14 cellular contexts compared by ENCODE assay signal in the genomic region with DNA sequence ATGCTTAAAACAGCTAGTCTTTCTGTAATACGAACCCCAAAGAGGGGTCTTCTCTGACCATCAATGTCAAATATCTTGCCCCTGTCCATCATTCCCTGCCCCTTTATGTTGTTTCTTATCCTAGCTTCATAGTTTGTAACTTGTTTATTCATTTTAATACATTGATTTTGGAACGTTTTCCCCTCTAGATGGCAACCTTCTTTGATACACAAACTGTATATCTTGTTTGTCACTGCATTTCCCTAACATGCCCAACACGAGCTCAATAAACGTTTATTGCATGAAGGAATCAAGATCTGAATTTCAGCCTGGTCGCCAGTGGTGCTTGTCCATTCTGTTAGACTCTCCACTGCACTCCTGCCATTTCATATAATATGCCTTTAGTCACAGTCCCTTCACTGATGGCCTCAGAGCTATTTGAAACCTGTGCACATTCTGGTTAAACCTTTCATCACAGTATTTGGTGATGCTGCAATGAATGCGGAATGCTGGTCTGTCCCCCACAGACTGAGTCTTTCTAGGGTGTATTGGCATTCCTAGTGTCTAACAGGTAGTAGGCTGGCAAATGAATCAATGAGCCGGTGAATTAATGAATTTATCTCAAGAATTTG. TPM values are rescaled to one million over a fixed set of nuclear protein-coding genes. Genes with fewer than 3 reads are reported as not detected.
DNase-seq lines count a peak whose midpoint lies in the region; ATAC-seq and TF ChIP-seq lines count a peak whose summit lies in the region.
"Had no signal": no experiment of that assay in that cellular context is flagged by ENCODE, and none has a peak within 500 bp of the region (broad histone marks: within the 10 kb centered on the region; RNA-seq: fewer than 3 reads in every experiment).

No MANE protein-coding gene starts in this region.

- POLR2A ChIA-PET in IMR-90 (lab: Charles Lee; ENCODE audit: unreplicated experiment): no interaction called here

- no peaks in the 10 kb centered on the region for H3K79me2 ChIP-seq in neural progenitor cell (ENCODE audit: low read depth)

- H2BK20ac ChIP-seq in IMR-90 (ENCODE audit: low read depth, low read length): peak overlapping the region; percentile 79

- H3K9me3 Mint-ChIP-seq in activated T-helper 17 cell treated with anti-CD3 and anti-CD28 coated beads, Interleukin-2, amount 50 U/mL, for 72 hours: peaks cover 3% of the 10 kb centered on the region
- peaks cover 6% of the 10 kb centered on the region for H3K9me3 Mint-ChIP-seq in neural progenitor cell
- H3K9me3 Mint-ChIP-seq: CD8-positive, alpha-beta memory T cell had no signal

- H4K5ac ChIP-seq in IMR-90 (ENCODE audit: low read depth, low read length): peak overlapping the region; percentile 35; the same call in 1 of the 2 replicates

- H3K18ac ChIP-seq in IMR-90 (ENCODE audit: low read depth, low read length): peak overlapping the region; percentile 40; the same call in 1 of the 2 replicates

- ATAC-seq in IMR-90 (ENCODE audit: low read depth) (peak; percentile 12), GM21367 (IDR thresholded peaks at IDR 0.05; ENCODE audit: unreplicated experiment) (no peak), HG02798 (IDR thresholded peaks at IDR 0.05; ENCODE audit: poor library complexity, unreplicated experiment) (no peak), GM21390 (IDR thresholded peaks at IDR 0.05; ENCODE audit: unreplicated experiment) (no peak)
- no peak for ATAC-seq in activated T-helper 17 cell treated with anti-CD3 and anti-CD28 coated beads, Interleukin-2, amount 50 U/mL, for 72 hours (replicated peaks)

- in situ Hi-C loops in IMR-90 (cut with MboI; ENCODE audit: low sequenced_read_pairs): no loop called here

- no peak for DNase-seq in AG09319 (ENCODE audit: extremely low read depth, low read depth)
- DNase-seq in IMR-90: peak; percentile 20
- peak; percentile 38 for DNase-seq in medulla oblongata (ENCODE audit: extremely low spot score)
- no peak for DNase-seq in neural progenitor cell (ENCODE audit: low spot score)
- DNase-seq: CD8-positive, alpha-beta memory T cell; colonic mucosa; KG1; kidney had no signal

- 0 out of 2 replicates have a peak overlapping the region, but pooled peaks have one; percentile 11 for H3K23ac ChIP-seq in IMR-90 (ENCODE audit: low read depth, low read length)

- H3K4me2 ChIP-seq in IMR-90 (ENCODE audit: low read depth, low read length) (no peak overlapping the region), neural progenitor cell (no peak overlapping the region)

- H3K9me3 ChIP-seq in IMR-90 (ENCODE audit: control insufficient read depth, insufficient read depth, low read length): no peaks in the 10 kb centered on the region
- no peaks in the 10 kb centered on the region for H3K9me3 ChIP-seq in neural progenitor cell (ENCODE audit: low read depth)
- H3K9me3 ChIP-seq: colonic mucosa, right atrium auricular region had no signal

- H3K4me3 Mint-ChIP-seq in activated T-helper 17 cell treated with anti-CD3 and anti-CD28 coated beads, Interleukin-2, amount 50 U/mL, for 72 hours: peak overlapping the region; percentile 43
- H3K4me3 Mint-ChIP-seq in neural progenitor cell: no peak overlapping the region
- H3K4me3 Mint-ChIP-seq: activated CD8-positive, alpha-beta T cell treated with anti-CD3 and anti-CD28 coated beads for 36 hours; CD8-positive, alpha-beta memory T cell had no signal

- dilution Hi-C loops in IMR-90 (cut with HindIII; ENCODE audit: low sequenced_read_pairs, unreplicated experiment): no loop called here

- WGBS in IMR-90 (ENCODE audit: extremely low coverage in 2 of 2, insufficient read length in 1 of 2), 2 experiments: 63% methylated on average over 4 of the region's 7 CpGs; no CpG with 5 or more reads in 1 of the 2 experiments

- H3K56ac ChIP-seq in IMR-90 (ENCODE audit: extremely low read depth, insufficient read depth, low read length): no peak overlapping the region

- H2AFZ ChIP-seq in IMR-90 (replicated peaks; ENCODE audit: low read length, poor library complexity) (no peak overlapping the region), neural progenitor cell (replicated peaks) (no peak overlapping the region)

- peak overlapping the region in 1 of 2 experiments; percentile 77; a peak in 3 of 4 replicates for H4K8ac ChIP-seq in IMR-90 (ENCODE audit: low read depth in 2 of 2, low read length in 2 of 2)

- CTCF ChIA-PET in IMR-90 (lab: Yijun Ruan, JAX): interaction anchor here (0.6 to 1.6 kb wide), 6 partner anchors 13 to 200 kb away, joined by 3 to 5 read pairs (median 4); no protein-coding TSS in a partner anchor

- H4K20me1 ChIP-seq in IMR-90 (ENCODE audit: insufficient read depth, low read length) (no peaks in the 10 kb centered on the region), neural progenitor cell (ENCODE audit: low read depth) (no peaks in the 10 kb centered on the region)

- no peaks in the 10 kb centered on the region for H3F3A ChIP-seq in neural progenitor cell (ENCODE audit: low read depth)

- no TSS peak for BruUV-seq in IMR-90 (replicated peaks; lab: Mats Ljungman, UMichigan)

- no peaks in the 10 kb centered on the region for H3K36me3 ChIP-seq in IMR-90 (ENCODE audit: control insufficient read depth, insufficient read depth, low read length)
- H3K36me3 ChIP-seq in neural progenitor cell: no peaks in the 10 kb centered on the region
- H3K36me3 ChIP-seq: colonic mucosa, right atrium auricular region had no signal

- no peak overlapping the region for H3K9ac ChIP-seq in IMR-90 (ENCODE audit: low read depth, low read length)
- no peak overlapping the region for H3K9ac ChIP-seq in neural progenitor cell

- H2BK5ac ChIP-seq in IMR-90 (ENCODE audit: low read depth, low read length, poor library complexity, severe bottlenecking): peak overlapping the region; percentile 95

- H3K79me1 ChIP-seq in IMR-90 (ENCODE audit: low read depth in 1 of 2, low read length in 2 of 2): no peaks in the 10 kb centered on the region

- H3K4ac ChIP-seq in IMR-90 (ENCODE audit: low read depth, low read length): peak overlapping the region; percentile 59

- TF ChIP-seq POLR2A in IMR-90 (IDR thresholded peaks at IDR 0.05; ENCODE audit: low read depth, low read length): no peak

- no peak overlapping the region for H2AK9ac ChIP-seq in IMR-90 (replicated peaks; ENCODE audit: low read depth, low read length, poor library complexity)

- H2BK15ac ChIP-seq in IMR-90 (ENCODE audit: low read depth, low read length): peak overlapping the region; percentile 99; the same call in 2 of the 3 replicates

- H4K91ac ChIP-seq in IMR-90 (ENCODE audit: insufficient read depth, low read depth, low read length): peak overlapping the region; percentile 76; the same call in 1 of the 2 replicates

- H3K14ac ChIP-seq in IMR-90 (replicated peaks; ENCODE audit: low read depth, low read length): peak overlapping the region; percentile 26; the same call in 1 of the 2 replicates

- TF ChIP-seq CTCF in AG09319 (IDR thresholded peaks at IDR 0.05; ENCODE audit: low read depth, low read length): peak; percentile 15
- no peak for TF ChIP-seq CTCF in IMR-90 (conservative IDR thresholded peaks at IDR 0.05; ENCODE audit: low read depth, low read length)
- TF ChIP-seq CTCF in neural progenitor cell (IDR thresholded peaks at IDR 0.05): no peak

- peaks cover 43% of the 10 kb centered on the region for H3K4me1 Mint-ChIP-seq in activated T-helper 17 cell treated with anti-CD3 and anti-CD28 coated beads, Interleukin-2, amount 50 U/mL, for 72 hours
- peaks cover 27% of the 10 kb centered on the region for H3K4me1 Mint-ChIP-seq in neural progenitor cell

- H3K27ac ChIP-seq in IMR-90 (ENCODE audit: insufficient read depth, low read length) (no peak overlapping the region), neural progenitor cell (no peak overlapping the region)
- H3K27ac ChIP-seq: colonic mucosa, right atrium auricular region had no signal

- H3K27me3 ChIP-seq in IMR-90 (ENCODE audit: control insufficient read depth, insufficient read depth, low read length) (no peaks in the 10 kb centered on the region), neural progenitor cell (no peaks in the 10 kb centered on the region)
- H3K27me3 ChIP-seq: colonic mucosa, right atrium auricular region had no signal

- H3K27me3 Mint-ChIP-seq in activated T-helper 17 cell treated with anti-CD3 and anti-CD28 coated beads, Interleukin-2, amount 50 U/mL, for 72 hours: peaks cover 26% of the 10 kb centered on the region
- H3K27me3 Mint-ChIP-seq in neural progenitor cell (ENCODE audit: insufficient read depth, low read depth): peaks cover 10% of the 10 kb centered on the region

- H3K27ac Mint-ChIP-seq in activated T-helper 17 cell treated with anti-CD3 and anti-CD28 coated beads, Interleukin-2, amount 50 U/mL, for 72 hours: peak overlapping the region; percentile 46
- no peak overlapping the region for H3K27ac Mint-ChIP-seq in neural progenitor cell
- H3K27ac Mint-ChIP-seq: activated CD8-positive, alpha-beta T cell treated with anti-CD3 and anti-CD28 coated beads for 36 hours had no signal

- no peak for TF ChIP-seq RAD21 in IMR-90 (IDR thresholded peaks at IDR 0.05; ENCODE audit: low read length)

- H3K4me1 ChIP-seq in IMR-90 (ENCODE audit: control insufficient read depth, insufficient read depth, low read length): peaks cover 14% of the 10 kb centered on the region; the same call in 1 of the 2 replicates
- H3K4me1 ChIP-seq in neural progenitor cell: no peaks in the 10 kb centered on the region
- H3K4me1 ChIP-seq: colonic mucosa, right atrium auricular region had no signal

- H3K36me3 Mint-ChIP-seq in activated T-helper 17 cell treated with anti-CD3 and anti-CD28 coated beads, Interleukin-2, amount 50 U/mL, for 72 hours (ENCODE audit: low read depth): peaks cover 10% of the 10 kb centered on the region
- H3K36me3 Mint-ChIP-seq in neural progenitor cell: no peaks in the 10 kb centered on the region

- H3K9me1 ChIP-seq in IMR-90 (ENCODE audit: insufficient read depth, low read length): peaks cover 11% of the 10 kb centered on the region; the same call in 1 of the 2 replicates

- H2AK5ac ChIP-seq in IMR-90 (ENCODE audit: low read depth, low read length): peak overlapping the region; percentile 56

- H3K4me3 ChIP-seq in IMR-90 (ENCODE audit: insufficient read depth, low read depth, low read length) (no peak overlapping the region), neural progenitor cell (no peak overlapping the region)
- H3K4me3 ChIP-seq: colonic mucosa, right atrium auricular region had no signal

- intact Hi-C loops in IMR-90 (cut with micrococcal nuclease): no loop called here

- peak overlapping the region; percentile 62 for H2BK120ac ChIP-seq in IMR-90 (ENCODE audit: low read depth, low read length)

TF ChIP-seq in IMR-90, 13 proteins besides CTCF, POLR2A, EP300 and RAD21 (continues in another document):
- TF ChIP-seq RCOR1 (IDR thresholded peaks at IDR 0.05; ENCODE audit: insufficient replicate concordance, low read length) (no peak), MAZ (IDR thresholded peaks at IDR 0.05; ENCODE audit: borderline replicate concordance, low read depth, low read length) (no peak), RFX5 (IDR thresholded peaks at IDR 0.05; ENCODE audit: low read depth, low read length) (no peak)

RNA-seq across cellular contexts. Expression of a gene that starts 55.0 kb away (rescaled TPM):
- total RNA-seq in IMR-90 (2012; rRNA removed): 27.5 and 30.3 TPM in 2 replicates
- 68.8 and 80.6 TPM in 2 replicates for polyA plus RNA-seq in IMR-90 (2012; rRNA removed)
- polyA plus RNA-seq in IMR-90 (2012; cell fraction: cytosol; rRNA removed): 53.9 and 85.1 TPM in 2 replicates
- 185 and 283 TPM in 2 replicates for polyA plus RNA-seq in IMR-90 (2012; cell fraction: nucleus; rRNA removed; ENCODE audit: low replicate concordance)
- 1 to 10 TPM in 1 of 2 donors, under 1 TPM in 1; 0.69 to 2.0 TPM for total RNA-seq in activated T-helper 17 cell treated with anti-CD3 and anti-CD28 coated beads, Interleukin-2, amount 50 U/mL, for 72 hours
- 20.2 and 22.6 TPM in 2 replicates for total RNA-seq in neural progenitor cell (ENCODE audit: low replicate concordance)

Comparison
In these comparisons a context has a peak if more than half of its experiments do, and no peak if none do; other contexts are left out.
1. DNase-seq: peak in IMR-90 (single experiment) and medulla oblongata (single experiment); none in AG09319 (single experiment) and neural progenitor cell (single experiment).